In the genomic region with DNA sequence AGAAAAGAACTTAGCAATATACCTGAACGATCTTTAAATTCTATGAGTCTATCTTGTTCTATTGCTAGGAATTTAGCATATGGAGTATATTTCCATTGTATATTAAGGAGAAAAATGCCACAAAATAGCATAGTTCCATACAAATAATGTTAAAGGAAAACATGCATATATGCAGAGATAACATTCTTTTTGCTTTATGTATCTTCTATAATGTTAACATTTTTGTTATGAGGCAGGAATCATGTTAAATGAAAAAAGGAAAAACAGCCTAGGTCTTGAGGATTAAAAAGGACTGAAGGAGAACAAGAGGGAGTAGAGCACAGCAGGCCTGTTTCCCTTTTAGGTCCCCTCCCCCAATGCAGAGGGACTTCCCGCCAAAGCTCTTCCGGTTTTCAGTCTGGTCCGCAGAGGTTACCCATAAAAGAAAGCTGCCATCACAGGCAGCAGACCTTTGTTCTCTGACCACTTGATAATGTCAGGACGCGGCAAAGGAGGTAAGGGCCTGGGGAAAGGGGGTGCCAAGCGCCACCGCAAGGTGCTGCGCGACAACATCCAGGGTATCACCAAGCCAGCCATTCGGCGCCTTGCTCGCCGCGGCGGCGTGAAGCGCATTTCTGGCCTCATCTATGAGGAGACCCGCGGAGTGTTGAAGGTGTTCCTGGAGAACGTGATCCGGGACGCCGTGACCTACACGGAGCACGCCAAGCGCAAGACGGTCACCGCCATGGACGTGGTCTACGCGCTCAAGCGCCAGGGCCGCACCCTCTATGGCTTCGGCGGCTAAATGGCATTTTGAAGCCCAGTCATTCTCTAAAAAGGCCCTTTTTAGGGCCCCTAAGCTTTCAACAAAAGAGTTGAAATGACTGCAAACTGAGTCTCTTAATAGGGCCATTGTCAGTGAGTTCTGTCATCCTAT, we compare ENCODE assay signal across 8 cellular contexts.
DNase-seq lines count a peak whose midpoint lies in the region; ATAC-seq, FAIRE-seq and TF ChIP-seq lines count a peak whose summit lies in the region.

No MANE protein-coding gene starts in this region.

- ATAC-seq in HG02610 (IDR thresholded peaks at IDR 0.05; ENCODE audit: unreplicated experiment) = peak; percentile 66

- no peaks in the 10 kb centered on the region for H3K9me3 Mint-ChIP-seq in neural crest cell

- TF ChIP-seq CTCF in neural crest cell (conservative IDR thresholded peaks at IDR 0.05) = peak; percentile 27

- no peak for DNase-seq in GM12891 (ENCODE audit: insufficient read length, low spot score)
- peak; percentile 89 for DNase-seq in NCI-H2029 treated with DMSO at 0.1 percent for 48 hours (lab: John Stamatoyannopoulos, UW)
- peak; percentile 71 for DNase-seq in activated T-cell treated with anti-CD3 and anti-CD28 coated beads for 48 hours (ENCODE audit: low read depth)
- DNase-seq in fibroblast of peridontal ligament (ENCODE audit: extremely low read depth) = peak; percentile 45
- peak; percentile 66 for DNase-seq in neural crest cell (ENCODE audit: low read depth, low spot score)
- DNase-seq in ureter (ENCODE audit: low spot score) = peak; percentile 67
- no peak for DNase-seq in DMS153 treated with DMSO at 0.1 percent for 48 hours (lab: John Stamatoyannopoulos, UW; ENCODE audit: unreplicated experiment)

- FAIRE-seq in GM12891 (lab: Jason Lieb, UNC) = peak; percentile 90

- peaks cover 51% of the 10 kb centered on the region for H3K4me1 Mint-ChIP-seq in neural crest cell

- H3K27ac Mint-ChIP-seq in neural crest cell (ENCODE audit: unreplicated experiment) = peak overlapping the region; percentile 100

- peak overlapping the region; percentile 99 for H3K4me3 Mint-ChIP-seq in neural crest cell

- H3K36me3 Mint-ChIP-seq in neural crest cell (ENCODE audit: low read depth) = peaks cover 3% of the 10 kb centered on the region

- peak; percentile 96 for TF ChIP-seq POLR2A in GM12891 (IDR thresholded peaks at IDR 0.05; ENCODE audit: low read depth, low read length)

- H3K27me3 Mint-ChIP-seq in neural crest cell (ENCODE audit: low read depth) = peaks cover 11% of the 10 kb centered on the region

TF ChIP-seq in GM12891, 5 proteins besides CTCF, POLR2A, EP300 and RAD21:
- TF ChIP-seq PAX5 (IDR thresholded peaks at IDR 0.05; ENCODE audit: insufficient read depth, low read length, severe bottlenecking) (no peak), POU2F2 (IDR thresholded peaks at IDR 0.05; ENCODE audit: low read depth, low read length) (peak; percentile 94), TAF1 (IDR thresholded peaks at IDR 0.05; ENCODE audit: low read depth, low read length) (peak; percentile 73), POLR2AphosphoS5 (IDR thresholded peaks at IDR 0.05; ENCODE audit: low read depth, low read length) (peak; percentile 92), SPI1 (IDR thresholded peaks at IDR 0.05; ENCODE audit: low read depth, low read length) (peak; percentile 59)

Comparison
In these comparisons a context has a peak if more than half of its experiments do, and no peak if none do; other contexts are left out.
1. DNase-seq: peak in NCI-H2029 treated with DMSO at 0.1 percent for 48 hours (single experiment), activated T-cell treated with anti-CD3 and anti-CD28 coated beads for 48 hours (single experiment), fibroblast of peridontal ligament (single experiment), neural crest cell (single experiment) and ureter (single experiment); none in GM12891 (single experiment) and DMS153 treated with DMSO at 0.1 percent for 48 hours (single experiment).